9 cellular contexts compared by ENCODE assay signal in the genomic region with DNA sequence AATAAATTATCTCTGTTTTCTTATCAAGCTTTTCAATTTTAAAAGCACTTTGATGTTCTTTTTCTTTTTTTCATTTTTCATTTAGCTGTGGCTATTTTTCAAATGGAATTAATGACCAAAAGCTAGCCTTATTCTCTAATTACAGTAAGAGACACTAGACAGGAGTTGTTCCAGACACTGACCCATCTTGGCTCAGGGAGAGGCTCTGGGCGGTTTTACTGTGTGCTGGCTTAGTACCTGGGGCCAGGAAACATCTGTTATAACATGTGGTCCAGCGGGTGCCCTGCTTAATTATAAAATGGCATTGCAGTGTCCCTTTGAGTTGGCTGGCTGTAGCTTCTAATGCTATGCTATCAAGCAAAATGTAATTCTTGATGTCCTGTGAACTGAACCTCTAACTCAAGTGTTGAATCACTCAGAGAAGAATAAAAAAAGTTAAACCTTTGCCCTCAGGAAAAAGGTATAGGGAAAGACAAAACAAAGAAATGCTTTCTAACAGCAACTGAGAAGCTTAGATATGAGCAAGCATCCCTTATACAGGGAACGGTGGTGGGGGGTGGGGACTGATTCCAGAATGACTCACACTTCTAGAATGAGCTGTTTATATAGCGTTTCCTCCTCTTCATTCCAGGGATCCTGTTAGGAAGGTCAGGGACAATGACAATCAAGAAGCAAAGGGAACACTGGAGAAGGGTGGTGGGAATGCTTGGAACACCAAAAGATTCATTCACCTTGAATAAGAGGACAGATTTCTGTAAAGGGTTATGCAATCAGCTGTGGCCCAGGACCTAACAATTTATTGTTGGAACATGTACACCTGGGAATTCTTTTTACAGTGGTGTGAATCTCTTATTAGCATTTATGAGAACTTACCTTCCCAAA. TPM values are rescaled to one million over a fixed set of nuclear protein-coding genes. Genes with fewer than 3 reads are reported as not detected.
A peak's percentile ranks its signal among the peaks of the same experiment; 100 is the strongest.
DNase-seq lines count a peak whose midpoint lies in the region; ATAC-seq and TF ChIP-seq lines count a peak whose summit lies in the region.
"Had no signal": no experiment of that assay in that cellular context is flagged by ENCODE, and none has a peak within 500 bp of the region (broad histone marks: within the 10 kb centered on the region; RNA-seq: fewer than 3 reads in every experiment).

No MANE protein-coding gene starts in this region.

- no peak for TF ChIP-seq POLR2A in esophagus muscularis mucosa (IDR thresholded peaks at IDR 0.05; ENCODE audit: low read depth)

- no peaks in the 10 kb centered on the region for H3K27me3 ChIP-seq in esophagus muscularis mucosa

- H3K36me3 ChIP-seq in esophagus muscularis mucosa = no peaks in the 10 kb centered on the region

- H3K4me3 ChIP-seq in esophagus muscularis mucosa = no peak overlapping the region

- peak; percentile 77 for DNase-seq in Caki2 (ENCODE audit: low read depth)
- peak; percentile 48 for DNase-seq in NCI-H460 (ENCODE audit: extremely low read depth, low read depth)
- no peak for DNase-seq in esophagus muscularis mucosa (ENCODE audit: extremely low spot score)
- DNase-seq in myocyte (ENCODE audit: low read depth) = peak; percentile 38
- DNase-seq in SK-N-DZ (ENCODE audit: low spot score) = no peak
- no peak for DNase-seq in activated CD8-positive, alpha-beta memory T cell treated with anti-CD3 and anti-CD28 coated beads, Interleukin-2, amount 50 U/mL, for 4 hours
- no peak for DNase-seq in D341Med (ENCODE audit: low spot score)

- WGBS in esophagus muscularis mucosa = 19% methylated on average over 4 of the region's 4 CpGs

- H3K4me1 ChIP-seq in esophagus muscularis mucosa = peaks cover 12 to 30% (median 20%) of the 10 kb centered on the region in 4 donors

- no peak for ATAC-seq in activated CD4-positive, CD25-positive, alpha-beta regulatory T cell treated with anti-CD3 and anti-CD28 coated beads, Interleukin-2, amount 50 U/mL, for 24 hours

- in situ Hi-C loops in Caki2 (cut with HindIII; ENCODE audit: low pct_unique_long_range_greater_than_20kb, low sequenced_read_pairs) = no loop called here

- intact Hi-C loops in esophagus muscularis mucosa (cut with DNase I) = no loop called here

- no peaks in the 10 kb centered on the region for H3K9me3 ChIP-seq in esophagus muscularis mucosa

- TF ChIP-seq EP300 in esophagus muscularis mucosa (IDR thresholded peaks at IDR 0.05) = no peak

- H3K27ac ChIP-seq in esophagus muscularis mucosa (replicated peaks in 1 of 4) = peak overlapping the region; percentile 42 to 71 (median 65)

- TF ChIP-seq CTCF in esophagus muscularis mucosa (IDR thresholded peaks at IDR 0.05) = no peak

RNA-seq across cellular contexts. Expression of a gene that starts 58.7 kb away (rescaled TPM):
- total RNA-seq in Caki2 (2014; rRNA removed; shearing (Covaris generic); ENCODE audit: low replicate concordance) = 15.4 and 16.4 TPM in 2 replicates
- total RNA-seq in NCI-H460 (2014; rRNA removed; shearing (Covaris generic)) = 20.8 and 21.6 TPM in 2 replicates
- polyA plus RNA-seq in NCI-H460 (2014; cell fraction: nucleus; rRNA removed) = 10.4 and 14.2 TPM in 2 replicates
- total RNA-seq in esophagus muscularis mucosa (10 to 100 TPM; 38.1 to 64.4 (median 55.8) TPM), myocyte (8.9 and 9.1 TPM in 2 replicates)
- polyA plus RNA-seq in myocyte (2012) = 7.0 TPM
- polyA plus RNA-seq in SK-N-DZ (2014; cell fraction: cytosol; rRNA removed) = 4.4 and 6.0 TPM in 2 replicates
- polyA plus RNA-seq in SK-N-DZ (2014; cell fraction: nucleus; rRNA removed) = 12.1 and 12.8 TPM in 2 replicates
- total RNA-seq: activated CD8-positive, alpha-beta memory T cell treated with anti-CD3 and anti-CD28 coated beads for 36 hours had no signal

Comparison
In these comparisons a context has a peak if more than half of its experiments do, and no peak if none do; other contexts are left out.
1. DNase-seq: peak in Caki2 (single experiment), NCI-H460 (single experiment) and myocyte (single experiment); none in esophagus muscularis mucosa (single experiment), SK-N-DZ (single experiment), activated CD8-positive, alpha-beta memory T cell treated with anti-CD3 and anti-CD28 coated beads, Interleukin-2, amount 50 U/mL, for 4 hours (single experiment) and D341Med (single experiment).